8 cellular contexts compared by ENCODE assay signal in genomic region chr4:98657531-98658286, GRCh38. TPM values are rescaled to one million over a fixed set of nuclear protein-coding genes. Genes with fewer than 3 reads are reported as not detected.
DNase-seq lines count a peak whose midpoint lies in the region; ATAC-seq and TF ChIP-seq lines count a peak whose summit lies in the region.

No MANE protein-coding gene starts in this region.

- H3K4me3 ChIP-seq in CD8-positive, alpha-beta T cell (ENCODE audit: low read depth, low read length): peak overlapping the region; percentile 86
- H3K4me3 ChIP-seq in spleen: peak overlapping the region; percentile 68 to 87 (median 80)

- no peaks in the 10 kb centered on the region for H3K9me3 Mint-ChIP-seq in CD8-positive, alpha-beta T cell

- intact Hi-C loops in CD8-positive, alpha-beta T cell (cut with DNase I, micrococcal nuclease): loop anchor here (1.0 to 10.0 kb wide), 9 partner anchors 15 to 897 kb away; partner anchors contain the start of genes STPG2 (in 2 of the 2), METAP1 (in 1 of the 2) and RAP1GDS1 (in 1 of the 2)
- intact Hi-C loops in spleen (cut with DNase I; ENCODE audit: low total_unique reads): loop anchor here (10.0 kb wide), 2 partner anchors 193 to 267 kb away; partner anchors contain the start of gene EIF4E

- POLR2A ChIA-PET in CD8-positive, alpha-beta T cell (lab: Charles Lee): interaction anchor here (0.8 to 2.2 kb wide), 6 partner anchors 10 to 168 kb away, joined by 3 to 6 read pairs (median 3); no protein-coding TSS in a partner anchor

- 0 to 1% (median 1%) methylated on average over 42 to 46 of the region's 46 CpGs for WGBS in spleen, 5 donors

- no peak for TF ChIP-seq CTCF in CD8-positive, alpha-beta T cell (IDR thresholded peaks at IDR 0.05)
- no peak for TF ChIP-seq CTCF in spleen (IDR thresholded peaks at IDR 0.05 in 8 of 11, conservative IDR thresholded peaks at IDR 0.05 in 3 of 11)

- no peaks in the 10 kb centered on the region for H3K27me3 Mint-ChIP-seq in CD8-positive, alpha-beta T cell (ENCODE audit: low read depth)

- DNase-seq in CD8-positive, alpha-beta T cell: peak in 5 of 7 experiments; percentile 20 to 40 (median 25)
- peak; percentile 3 for DNase-seq in T-helper 22 cell (ENCODE audit: low read depth)
- peak in 56 of 61 donors; percentile 18 to 82 (median 63) for DNase-seq in caudate nucleus (lab: John Stamatoyannopoulos, UW)
- peak; percentile 74 for DNase-seq in islet precursor cell
- peak; percentile 78 for DNase-seq in spleen

- H3K4me3 Mint-ChIP-seq in CD8-positive, alpha-beta T cell: peak overlapping the region; percentile 97

- H3K4me1 Mint-ChIP-seq in CD8-positive, alpha-beta T cell (ENCODE audit: low read depth): peaks cover 80% of the 10 kb centered on the region

- ATAC-seq in CD8-positive, alpha-beta T cell: peak; percentile 21
- peak; percentile 5 for ATAC-seq in GM21447 (IDR thresholded peaks at IDR 0.05; ENCODE audit: unreplicated experiment)
- no peak for ATAC-seq in HG03457 (IDR thresholded peaks at IDR 0.05; ENCODE audit: unreplicated experiment)

- H3K27me3 ChIP-seq in CD8-positive, alpha-beta T cell (ENCODE audit: insufficient read depth, low read length): no peaks in the 10 kb centered on the region
- H3K27me3 ChIP-seq in spleen (replicated peaks in 1 of 7): peaks cover 0 to 26% (median 0%) of the 10 kb centered on the region in 7 donors

- H3K36me3 Mint-ChIP-seq in CD8-positive, alpha-beta T cell: peaks cover 9% of the 10 kb centered on the region

- H3K27ac Mint-ChIP-seq in CD8-positive, alpha-beta T cell: peak overlapping the region; percentile 88

- no peak for TF ChIP-seq POLR2A in spleen (IDR thresholded peaks at IDR 0.05)

- H3K27ac ChIP-seq in CD8-positive, alpha-beta T cell (ENCODE audit: low read depth, low read length): peak overlapping the region; percentile 14
- peak overlapping the region; percentile 75 for H3K27ac ChIP-seq in KOPT-K1 (ENCODE audit: low read depth, low read length, poor library complexity, severe bottlenecking)
- H3K27ac ChIP-seq in caudate nucleus (ENCODE audit: low read depth, low read length): peak overlapping the region; percentile 82
- peak overlapping the region; percentile 16 to 89 (median 83) for H3K27ac ChIP-seq in spleen

- H3K4me1 ChIP-seq in CD8-positive, alpha-beta T cell (ENCODE audit: insufficient read depth, low read length): peaks cover 48% of the 10 kb centered on the region
- H3K4me1 ChIP-seq in spleen: peaks cover 8 to 70% (median 36%) of the 10 kb centered on the region in 6 donors

- CTCF ChIA-PET in CD8-positive, alpha-beta T cell (lab: Charles Lee): interaction anchor here (0.9 to 1.2 kb wide), 2 partner anchors 10 to 16 kb away, joined by 3 to 9 read pairs; no protein-coding TSS in a partner anchor

- H3K9me3 ChIP-seq in CD8-positive, alpha-beta T cell (ENCODE audit: low read length): no peaks in the 10 kb centered on the region
- H3K9me3 ChIP-seq in KOPT-K1 (ENCODE audit: insufficient read depth, low read length, poor library complexity, severe bottlenecking) (no peaks in the 10 kb centered on the region), spleen (no peaks in the 10 kb centered on the region)

- no peaks in the 10 kb centered on the region for H3K36me3 ChIP-seq in CD8-positive, alpha-beta T cell (ENCODE audit: insufficient read depth, low read length)
- H3K36me3 ChIP-seq in KOPT-K1 (ENCODE audit: insufficient read depth, low read length) (no peaks in the 10 kb centered on the region), spleen (no peaks in the 10 kb centered on the region)

RNA-seq across cellular contexts. Expression of gene TSPAN5, which starts 0.7 kb away (rescaled TPM):
- total RNA-seq in CD8-positive, alpha-beta T cell: 1 to 10 TPM; 1.6 to 1.9 TPM
- total RNA-seq in spleen: 10 to 100 TPM; 14.9 to 33.6 (median 25.7) TPM
- polyA plus RNA-seq in spleen: 1 to 10 TPM; 4.6 to 6.5 (median 5.0) TPM

Comparison
In these comparisons a context has a peak if more than half of its experiments do, and no peak if none do; other contexts are left out.
1. DNase-seq: peak in every context shown above with its lines; median percentile 78 in spleen; 74 in islet precursor cell; 63 in caudate nucleus; 25 in CD8-positive, alpha-beta T cell; 3 in T-helper 22 cell.
2. H3K27ac ChIP-seq: peak in every context shown above with its lines; median percentile 83 in spleen; 82 in caudate nucleus; 75 in KOPT-K1; 14 in CD8-positive, alpha-beta T cell.
3. RNA of gene TSPAN5, which starts 0.7 kb away (total RNA-seq): 14.9 to 33.6 TPM in spleen; 1.6 to 1.9 TPM in CD8-positive, alpha-beta T cell; every median in the first group is over 4 times any median in the second.